In genomic region chr9:5479994-5480694, GRCh38 we compare ENCODE assay signal across 17 cellular contexts. TPM values are rescaled to one million over a fixed set of nuclear protein-coding genes. Genes with fewer than 3 reads are reported as not detected.
DNase-seq lines count a peak whose midpoint lies in the region; ATAC-seq and TF ChIP-seq lines count a peak whose summit lies in the region.
"Had no signal": no experiment of that assay in that cellular context is flagged by ENCODE, and none has a peak within 500 bp of the region (broad histone marks: within the 10 kb centered on the region; RNA-seq: fewer than 3 reads in every experiment).

No MANE protein-coding gene starts in this region.

- 29 to 51% (median 38%) methylated on average over 3 of the region's 3 CpGs for WGBS in stomach, 5 donors

- no peak for TF ChIP-seq CTCF in GM06990 (IDR thresholded peaks at IDR 0.05; ENCODE audit: insufficient read depth, low read length, poor library complexity, severe bottlenecking)
- TF ChIP-seq CTCF in stomach (IDR thresholded peaks at IDR 0.05): no peak

- no peak overlapping the region for H3K4me3 ChIP-seq in GM06990 (replicated peaks; ENCODE audit: low read depth, low read length)
- no peak overlapping the region for H3K4me3 ChIP-seq in stomach
- H3K4me3 ChIP-seq in HAP-1: no peak overlapping the region
- H3K4me3 ChIP-seq: heart right ventricle, PC-9, tibial artery had no signal

- TF ChIP-seq POLR2A in stomach (IDR thresholded peaks at IDR 0.05): no peak

- DNase-seq in GM06990 (ENCODE audit: extremely low read depth, insufficient read length): peak; percentile 43
- no peak for DNase-seq in NCI-H146 treated with DMSO at 0.1 percent for 48 hours (lab: John Stamatoyannopoulos, UW; ENCODE audit: unreplicated experiment)
- no peak for DNase-seq in stomach
- DNase-seq in NCI-H446 (lab: John Stamatoyannopoulos, UW): no peak
- no peak for DNase-seq in HAP-1 (ENCODE audit: low spot score in 2 of 2)
- DNase-seq: activated CD8-positive, alpha-beta memory T cell treated with anti-CD3 and anti-CD28 coated beads for 24 hours; heart right ventricle; kidney; NCI-H1436; NCI-H524; PC-9; stimulated activated CD4-positive, alpha-beta T cell treated with anti-CD3 and anti-CD28 coated beads, Interleukin-4, amount 100 ng/mL, for 1 hour; tibial artery had no signal

- H3K27ac ChIP-seq in stomach: no peak overlapping the region
- H3K27ac ChIP-seq: heart right ventricle, PC-9, tibial artery had no signal

- ATAC-seq in GM18520 (IDR thresholded peaks at IDR 0.05; ENCODE audit: unreplicated experiment): peak; percentile 44
- peak; percentile 64 for ATAC-seq in GM21737 (IDR thresholded peaks at IDR 0.05; ENCODE audit: unreplicated experiment)
- peak; percentile 53 for ATAC-seq in HG03460 (IDR thresholded peaks at IDR 0.05; ENCODE audit: unreplicated experiment)
- ATAC-seq: heart right ventricle, sciatic nerve had no signal

- H3K4me1 ChIP-seq in stomach (no peaks in the 10 kb centered on the region), HAP-1 (peaks cover 7% of the 10 kb centered on the region)
- H3K4me1 ChIP-seq: heart right ventricle, tibial artery had no signal

- TF ChIP-seq EP300 in stomach (IDR thresholded peaks at IDR 0.05): no peak

- no peaks in the 10 kb centered on the region for H3K9me3 ChIP-seq in stomach
- H3K9me3 ChIP-seq in HAP-1: no peaks in the 10 kb centered on the region; the same call in 1 of the 2 replicates
- H3K9me3 ChIP-seq: heart right ventricle had no signal

- H3K36me3 ChIP-seq in GM06990 (ENCODE audit: control insufficient read depth, insufficient read depth, low read length): no peaks in the 10 kb centered on the region
- H3K36me3 ChIP-seq in stomach: no peaks in the 10 kb centered on the region
- H3K36me3 ChIP-seq in HAP-1 (replicated peaks): no peaks in the 10 kb centered on the region
- H3K36me3 ChIP-seq: heart right ventricle, tibial artery had no signal

- in situ Hi-C loops in HAP-1 (cut with MboI; ENCODE audit: low sequenced_read_pairs): no loop called here

- no peaks in the 10 kb centered on the region for H3K27me3 ChIP-seq in GM06990 (replicated peaks; ENCODE audit: control insufficient read depth, insufficient read depth, low read length)
- no peaks in the 10 kb centered on the region for H3K27me3 ChIP-seq in stomach
- no peaks in the 10 kb centered on the region for H3K27me3 ChIP-seq in HAP-1 (ENCODE audit: low read depth)
- H3K27me3 ChIP-seq: heart right ventricle, tibial artery had no signal

- intact Hi-C loops in stomach (cut with DNase I; ENCODE audit: low total_unique reads): no loop called here

RNA-seq across cellular contexts. Expression of gene CD274, which starts 29.8 kb away (rescaled TPM):
- 10 to 100 TPM in 1 of 5 donors, 1 to 10 TPM in 2, not detected in 2; 1.8 to 33.3 (median 9.3) TPM for total RNA-seq in stomach
- 1 to 10 TPM in 1 of 3 donors, under 1 TPM in 2; 0.46 to 1.1 (median 0.62) TPM for polyA plus RNA-seq in stomach

RNA-seq across cellular contexts. Expression of gene PDCD1LG2, which starts 30.2 kb away (rescaled TPM):
- total RNA-seq in stomach: 1 to 10 TPM in 3 of 5 donors, under 1 TPM in 1, not detected in 1; 0.18 to 2.3 (median 1.4) TPM
- under 1 TPM in 2 of 3 donors, not detected in 1; 0.25 to 0.30 TPM for polyA plus RNA-seq in stomach

RNA-seq across cellular contexts. Expression of gene PLGRKT, which starts 42.4 kb away (rescaled TPM):
- 10 to 100 TPM in 2 of 5 donors, 1 to 10 TPM in 2, not detected in 1; 1.2 to 69.6 (median 10.6) TPM for total RNA-seq in stomach
- 10 to 100 TPM; 11.0 to 19.1 (median 15.7) TPM for polyA plus RNA-seq in stomach
